8 cellular contexts compared by ENCODE assay signal in genomic region chr1:145475951-145476350, GRCh38. TPM values are rescaled to one million over a fixed set of nuclear protein-coding genes. Genes with fewer than 3 reads are reported as not detected.
DNase-seq lines count a peak whose midpoint lies in the region; ATAC-seq and TF ChIP-seq lines count a peak whose summit lies in the region.
"Not testable (repeated sequence)": the region's sequence is repeated elsewhere in the genome, so short reads cannot be mapped to it uniquely, and the experiment has no call there.

No MANE protein-coding gene starts in this region.

- DNase-seq in CD8-positive, alpha-beta memory T cell; SK-N-MC (ENCODE audit: low read depth, low spot score); epithelial cell of proximal tubule (ENCODE audit: low read depth): not testable (repeated sequence)
- DNase-seq in activated T-cell treated with anti-CD3 and anti-CD28 coated beads, Interleukin-2, amount 50 U/mL, for 24 hours = peak; percentile 45
- peak; percentile 13 for DNase-seq in neural progenitor cell (ENCODE audit: low spot score)
- peak; percentile 19 for DNase-seq in stimulated activated naive CD8-positive, alpha-beta T cell treated with anti-CD3 and anti-CD28 coated beads, Interleukin-15, Interleukin-2, amounts not matched to agents 100 U/mL and 50 U/mL, for 24 hours

- H3K4me3 Mint-ChIP-seq in CD8-positive, alpha-beta memory T cell = peak overlapping the region in 5 of 7 donors; percentile 15 to 65 (median 32)
- peak overlapping the region; percentile 79 for H3K4me3 Mint-ChIP-seq in activated T-cell treated with anti-CD3 and anti-CD28 coated beads, Interleukin-2, amount 50 U/mL, for 24 hours
- H3K4me3 Mint-ChIP-seq in brain (peak overlapping the region; percentile 81 to 86 (median 82)), neural progenitor cell (peak overlapping the region; percentile 90)

- not testable (repeated sequence) for H3K27me3 Mint-ChIP-seq in CD8-positive, alpha-beta memory T cell; activated T-cell treated with anti-CD3 and anti-CD28 coated beads, Interleukin-2, amount 50 U/mL, for 24 hours; neural progenitor cell (ENCODE audit: insufficient read depth, low read depth)
- peaks cover 24% of the 10 kb centered on the region for H3K27me3 Mint-ChIP-seq in brain

- CTCF ChIA-PET in CD8-positive, alpha-beta memory T cell (lab: Charles Lee) = not testable (repeated sequence)

- not testable (repeated sequence) for H3K4me3 ChIP-seq in CD8-positive, alpha-beta memory T cell (ENCODE audit: low read length)
- H3K4me3 ChIP-seq in SK-N-MC = peak overlapping the region; percentile 66
- peak overlapping the region; percentile 42 for H3K4me3 ChIP-seq in epithelial cell of proximal tubule (ENCODE audit: low read depth, low read length)
- H3K4me3 ChIP-seq in iPS-20b (ENCODE audit: low read length) = peak overlapping the region; percentile 62; the same call in 1 of the 2 replicates
- H3K4me3 ChIP-seq in neural progenitor cell = peak overlapping the region; percentile 71

- H4K20me1 ChIP-seq in neural progenitor cell (ENCODE audit: low read depth) = not testable (repeated sequence)

- H3K79me2 ChIP-seq in neural progenitor cell (ENCODE audit: low read depth) = not testable (repeated sequence)

- not testable (repeated sequence) for H3K9me3 ChIP-seq in CD8-positive, alpha-beta memory T cell (ENCODE audit: low read length); SK-N-MC (ENCODE audit: low read depth, low read length); iPS-20b (ENCODE audit: insufficient read depth, low read depth, low read length); neural progenitor cell (ENCODE audit: low read depth)

- H3K27ac Mint-ChIP-seq in CD8-positive, alpha-beta memory T cell; activated T-cell treated with anti-CD3 and anti-CD28 coated beads, Interleukin-2, amount 50 U/mL, for 24 hours; brain; neural progenitor cell: not testable (repeated sequence)

- not testable (repeated sequence) for H3K27me3 ChIP-seq in CD8-positive, alpha-beta memory T cell (ENCODE audit: insufficient read depth, low read length, poor library complexity, severe bottlenecking)
- H3K27me3 ChIP-seq in iPS-20b (ENCODE audit: insufficient read depth, low read length) = peaks cover 17% of the 10 kb centered on the region; the same call in 1 of the 2 replicates
- H3K27me3 ChIP-seq in neural progenitor cell = peaks cover 23% of the 10 kb centered on the region

- not testable (repeated sequence) for H3K27ac ChIP-seq in CD8-positive, alpha-beta memory T cell (ENCODE audit: low read depth, low read length); SK-N-MC; iPS-20b (ENCODE audit: low read length); neural progenitor cell

- not testable (repeated sequence) for H3K36me3 Mint-ChIP-seq in CD8-positive, alpha-beta memory T cell; activated T-cell treated with anti-CD3 and anti-CD28 coated beads, Interleukin-2, amount 50 U/mL, for 24 hours (ENCODE audit: low read depth); brain; neural progenitor cell

- peak overlapping the region; percentile 84 for H3K4me2 ChIP-seq in neural progenitor cell

- TF ChIP-seq CTCF in brain (conservative IDR thresholded peaks at IDR 0.05); epithelial cell of proximal tubule (conservative IDR thresholded peaks at IDR 0.05; ENCODE audit: low read depth, low read length); neural progenitor cell (IDR thresholded peaks at IDR 0.05): not testable (repeated sequence)

- H2AFZ ChIP-seq in neural progenitor cell (replicated peaks) = peak overlapping the region; percentile 79

- not testable (repeated sequence) for H3F3A ChIP-seq in neural progenitor cell (ENCODE audit: low read depth)

- H3K4me1 ChIP-seq in CD8-positive, alpha-beta memory T cell (ENCODE audit: insufficient read depth, low read length); iPS-20b (ENCODE audit: insufficient read depth, low read length); neural progenitor cell: not testable (repeated sequence)

- not testable (repeated sequence) for H3K36me3 ChIP-seq in CD8-positive, alpha-beta memory T cell (ENCODE audit: insufficient read depth, low read length); SK-N-MC (ENCODE audit: insufficient read depth, low read length); iPS-20b (ENCODE audit: insufficient read depth, low read depth, low read length); neural progenitor cell

- not testable (repeated sequence) for H3K9me3 Mint-ChIP-seq in CD8-positive, alpha-beta memory T cell; activated T-cell treated with anti-CD3 and anti-CD28 coated beads, Interleukin-2, amount 50 U/mL, for 24 hours; brain; neural progenitor cell

- not testable (repeated sequence) for H3K4me1 Mint-ChIP-seq in CD8-positive, alpha-beta memory T cell; activated T-cell treated with anti-CD3 and anti-CD28 coated beads, Interleukin-2, amount 50 U/mL, for 24 hours (ENCODE audit: low read depth); brain; neural progenitor cell

- POLR2A ChIA-PET in CD8-positive, alpha-beta memory T cell (lab: Charles Lee) = not testable (repeated sequence)

- H3K9ac ChIP-seq in SK-N-MC (ENCODE audit: insufficient read length); iPS-20b (ENCODE audit: low read depth, low read length); neural progenitor cell: not testable (repeated sequence)

- ATAC-seq in stimulated activated naive CD8-positive, alpha-beta T cell treated with anti-CD3 and anti-CD28 coated beads, Interleukin-15, Interleukin-2, amounts not matched to agents 100 U/mL and 50 U/mL, for 24 hours = peak; percentile 13

RNA-seq across cellular contexts. Expression of gene NBPF20, which starts 50.5 kb away (rescaled TPM):
- 1 to 10 TPM; 1.3 to 1.9 TPM for total RNA-seq in CD8-positive, alpha-beta memory T cell
- polyA plus RNA-seq in CD8-positive, alpha-beta memory T cell = 0.62 TPM
- 0.93 TPM for polyA plus RNA-seq in brain (ENCODE audit: insufficient read depth, low read depth, low replicate concordance)
- total RNA-seq in epithelial cell of proximal tubule (1.0 and 1.9 TPM in 2 replicates), neural progenitor cell (ENCODE audit: low replicate concordance) (0.37 and 0.68 TPM in 2 replicates)

Comparison
In these comparisons a context has a peak if more than half of its experiments do, and no peak if none do; other contexts are left out.
1. H3K4me3 Mint-ChIP-seq: peak in every context shown above with its lines; median percentile 90 in neural progenitor cell; 82 in brain; 79 in activated T-cell treated with anti-CD3 and anti-CD28 coated beads, Interleukin-2, amount 50 U/mL, for 24 hours; 32 in CD8-positive, alpha-beta memory T cell.